ENCODE assay signal across 11 cellular contexts in the genomic region with DNA sequence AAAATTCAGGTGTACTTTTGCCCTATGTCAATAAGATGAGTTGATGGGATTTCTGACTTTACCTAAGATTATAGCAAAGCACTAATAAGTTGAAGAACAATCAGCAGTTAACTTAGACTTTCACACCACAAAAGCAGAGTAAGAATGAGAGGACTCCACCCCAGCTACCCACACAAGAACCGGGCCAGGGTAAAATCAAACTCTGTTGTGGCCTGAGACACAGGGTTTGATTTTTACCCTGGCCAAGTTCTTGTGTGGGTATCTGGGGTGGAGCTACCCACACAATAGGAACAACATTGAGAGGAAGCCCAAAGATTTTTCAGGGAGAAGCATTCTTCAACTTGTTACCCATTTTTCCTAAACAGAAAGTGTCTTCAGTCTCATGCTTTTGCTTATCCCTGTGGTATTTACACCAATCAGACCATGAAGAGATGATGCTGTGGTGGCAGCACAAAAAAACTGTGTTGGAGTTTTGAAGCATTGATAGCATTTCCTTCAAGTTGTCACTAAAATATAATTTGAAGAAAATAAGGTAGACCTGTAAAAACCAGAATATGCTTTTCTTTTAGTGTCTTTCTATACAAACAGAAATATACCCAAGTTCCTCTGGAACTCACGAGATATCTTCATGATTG. TPM values are rescaled to one million over a fixed set of nuclear protein-coding genes. Genes with fewer than 3 reads are reported as not detected.
A peak's percentile ranks its signal among the peaks of the same experiment; 100 is the strongest.
DNase-seq lines count a peak whose midpoint lies in the region; ATAC-seq and TF ChIP-seq lines count a peak whose summit lies in the region.
"Had no signal": no experiment of that assay in that cellular context is flagged by ENCODE, and none has a peak within 500 bp of the region (broad histone marks: within the 10 kb centered on the region; RNA-seq: fewer than 3 reads in every experiment).

No MANE protein-coding gene starts in this region.

- no peaks in the 10 kb centered on the region for H3K36me3 ChIP-seq in OCI-LY1 (ENCODE audit: insufficient read depth, low read length)
- H3K36me3 ChIP-seq: breast epithelium, esophagus muscularis mucosa had no signal

- peak overlapping the region; percentile 28 for H3K4me2 ChIP-seq in OCI-LY1 (ENCODE audit: low read length)

- H3F3A ChIP-seq in OCI-LY1 (ENCODE audit: insufficient read depth, low read length): no peaks in the 10 kb centered on the region

- H3K27me3 Mint-ChIP-seq in activated naive CD4-positive, alpha-beta T cell treated with anti-CD3 and anti-CD28 coated beads, Interleukin-2, amount 10 ng/mL, durations not matched to agents 7 days and 5 days: no peaks in the 10 kb centered on the region

- no peaks in the 10 kb centered on the region for H3K27me3 ChIP-seq in OCI-LY1 (ENCODE audit: insufficient read depth, low read length)
- H3K27me3 ChIP-seq: breast epithelium, esophagus muscularis mucosa had no signal

- H3K4me1 Mint-ChIP-seq in activated naive CD4-positive, alpha-beta T cell treated with anti-CD3 and anti-CD28 coated beads, Interleukin-2, amount 10 ng/mL, durations not matched to agents 7 days and 5 days: peaks cover 83% of the 10 kb centered on the region
- H3K4me1 Mint-ChIP-seq in stimulated activated effector memory CD8-positive, alpha-beta T cell treated with anti-CD3 and anti-CD28 coated beads, Interleukin-12 subunit alpha, Interleukin-12 subunit beta, amount 100 ng/mL, for 72 hours: peaks cover 61% of the 10 kb centered on the region

- no peaks in the 10 kb centered on the region for H4K20me1 ChIP-seq in OCI-LY1 (ENCODE audit: insufficient read depth, low read length)

- H3K4me1 ChIP-seq in OCI-LY1 (ENCODE audit: insufficient read depth, low read length, severe bottlenecking): peaks cover 56% of the 10 kb centered on the region
- H3K4me1 ChIP-seq: breast epithelium, esophagus muscularis mucosa had no signal

- DNase-seq in activated naive CD4-positive, alpha-beta T cell treated with anti-CD3 and anti-CD28 coated beads, Interleukin-2, amount 10 ng/mL, durations not matched to agents 7 days and 5 days: peak; percentile 50
- no peak for DNase-seq in activated naive CD4-positive, alpha-beta T cell treated with Interleukin-2 at 50 U/mL for 16 hours
- DNase-seq in stimulated activated effector memory CD8-positive, alpha-beta T cell treated with anti-CD3 and anti-CD28 coated beads, Interleukin-12 subunit alpha, Interleukin-12 subunit beta, amount 100 ng/mL, for 72 hours (ENCODE audit: low spot score in 2 of 2): no peak
- DNase-seq in NCI-H1105 (lab: John Stamatoyannopoulos, UW) (no peak), COLO829 (ENCODE audit: low spot score) (no peak), left colon (no peak)
- DNase-seq: NCI-H82 had no signal

- H3K27ac ChIP-seq in OCI-LY1 (ENCODE audit: low read depth, low read length, poor library complexity, severe bottlenecking): peak overlapping the region; percentile 73
- H3K27ac ChIP-seq: breast epithelium, esophagus muscularis mucosa had no signal

- H3K9me3 Mint-ChIP-seq in activated naive CD4-positive, alpha-beta T cell treated with anti-CD3 and anti-CD28 coated beads, Interleukin-2, amount 10 ng/mL, durations not matched to agents 7 days and 5 days: peaks cover 7% of the 10 kb centered on the region
- no peaks in the 10 kb centered on the region for H3K9me3 Mint-ChIP-seq in stimulated activated effector memory CD8-positive, alpha-beta T cell treated with anti-CD3 and anti-CD28 coated beads, Interleukin-12 subunit alpha, Interleukin-12 subunit beta, amount 100 ng/mL, for 72 hours

- CTCF ChIA-PET in activated naive CD4-positive, alpha-beta T cell treated with anti-CD3 and anti-CD28 coated beads, Interleukin-2, amount 10 ng/mL, durations not matched to agents 7 days and 5 days (lab: Charles Lee): no interaction called here

- H3K27ac Mint-ChIP-seq in activated naive CD4-positive, alpha-beta T cell treated with anti-CD3 and anti-CD28 coated beads, Interleukin-2, amount 10 ng/mL, durations not matched to agents 7 days and 5 days: peak overlapping the region; percentile 99
- H3K27ac Mint-ChIP-seq in stimulated activated effector memory CD8-positive, alpha-beta T cell treated with anti-CD3 and anti-CD28 coated beads, Interleukin-12 subunit alpha, Interleukin-12 subunit beta, amount 100 ng/mL, for 72 hours: no peak overlapping the region

- peak overlapping the region; percentile 85 for H2AFZ ChIP-seq in OCI-LY1 (ENCODE audit: low read length)

- no peak overlapping the region for H3K9ac ChIP-seq in OCI-LY1 (ENCODE audit: low read length)

- peaks cover 16% of the 10 kb centered on the region for H3K36me3 Mint-ChIP-seq in activated naive CD4-positive, alpha-beta T cell treated with anti-CD3 and anti-CD28 coated beads, Interleukin-2, amount 10 ng/mL, durations not matched to agents 7 days and 5 days
- H3K36me3 Mint-ChIP-seq in stimulated activated effector memory CD8-positive, alpha-beta T cell treated with anti-CD3 and anti-CD28 coated beads, Interleukin-12 subunit alpha, Interleukin-12 subunit beta, amount 100 ng/mL, for 72 hours: peaks cover 19% of the 10 kb centered on the region

- H3K9me2 ChIP-seq in OCI-LY1 (ENCODE audit: low read depth, low read length): no peaks in the 10 kb centered on the region

- no peak overlapping the region for H3K4me3 ChIP-seq in OCI-LY1 (ENCODE audit: low read depth, low read length, poor library complexity, severe bottlenecking)
- H3K4me3 ChIP-seq: breast epithelium, esophagus muscularis mucosa had no signal

- ATAC-seq in HG02763 (IDR thresholded peaks at IDR 0.05; ENCODE audit: unreplicated experiment): peak; percentile 34
- ATAC-seq in stimulated activated effector memory CD8-positive, alpha-beta T cell treated with anti-CD3 and anti-CD28 coated beads, Interleukin-12 subunit alpha, Interleukin-12 subunit beta, amount 100 ng/mL, for 72 hours: peak; percentile 81
- no peak for ATAC-seq in left colon

- intact Hi-C loops in left colon (cut with DNase I, micrococcal nuclease): no loop called here

- H3K9me3 ChIP-seq in OCI-LY1 (ENCODE audit: low read length): no peaks in the 10 kb centered on the region
- H3K9me3 ChIP-seq: breast epithelium, esophagus muscularis mucosa had no signal

- no peak for TF ChIP-seq CTCF in OCI-LY1 (IDR thresholded peaks at IDR 0.05; ENCODE audit: low read length)

- H3K4me3 Mint-ChIP-seq in activated naive CD4-positive, alpha-beta T cell treated with anti-CD3 and anti-CD28 coated beads, Interleukin-2, amount 10 ng/mL, durations not matched to agents 7 days and 5 days: peak overlapping the region; percentile 22
- H3K4me3 Mint-ChIP-seq in stimulated activated effector memory CD8-positive, alpha-beta T cell treated with anti-CD3 and anti-CD28 coated beads, Interleukin-12 subunit alpha, Interleukin-12 subunit beta, amount 100 ng/mL, for 72 hours: peak overlapping the region; percentile 20

- no peaks in the 10 kb centered on the region for H3K79me2 ChIP-seq in OCI-LY1 (ENCODE audit: insufficient read depth, low read length)

RNA-seq across cellular contexts. Expression of a gene that starts 25.6 kb away (rescaled TPM):
- total RNA-seq in left colon: 10 to 100 TPM; 15.6 to 16.3 TPM

RNA-seq across cellular contexts. Expression of a gene that starts 36.0 kb away (rescaled TPM):
- total RNA-seq in left colon: 1 to 10 TPM; 2.4 to 6.1 TPM

RNA-seq across cellular contexts. Expression of a gene that starts 45.1 kb away (rescaled TPM):
- 10 to 100 TPM; 47.5 to 70.9 TPM for total RNA-seq in left colon
